ENCODE assay signal across 15 cellular contexts in the genomic region with DNA sequence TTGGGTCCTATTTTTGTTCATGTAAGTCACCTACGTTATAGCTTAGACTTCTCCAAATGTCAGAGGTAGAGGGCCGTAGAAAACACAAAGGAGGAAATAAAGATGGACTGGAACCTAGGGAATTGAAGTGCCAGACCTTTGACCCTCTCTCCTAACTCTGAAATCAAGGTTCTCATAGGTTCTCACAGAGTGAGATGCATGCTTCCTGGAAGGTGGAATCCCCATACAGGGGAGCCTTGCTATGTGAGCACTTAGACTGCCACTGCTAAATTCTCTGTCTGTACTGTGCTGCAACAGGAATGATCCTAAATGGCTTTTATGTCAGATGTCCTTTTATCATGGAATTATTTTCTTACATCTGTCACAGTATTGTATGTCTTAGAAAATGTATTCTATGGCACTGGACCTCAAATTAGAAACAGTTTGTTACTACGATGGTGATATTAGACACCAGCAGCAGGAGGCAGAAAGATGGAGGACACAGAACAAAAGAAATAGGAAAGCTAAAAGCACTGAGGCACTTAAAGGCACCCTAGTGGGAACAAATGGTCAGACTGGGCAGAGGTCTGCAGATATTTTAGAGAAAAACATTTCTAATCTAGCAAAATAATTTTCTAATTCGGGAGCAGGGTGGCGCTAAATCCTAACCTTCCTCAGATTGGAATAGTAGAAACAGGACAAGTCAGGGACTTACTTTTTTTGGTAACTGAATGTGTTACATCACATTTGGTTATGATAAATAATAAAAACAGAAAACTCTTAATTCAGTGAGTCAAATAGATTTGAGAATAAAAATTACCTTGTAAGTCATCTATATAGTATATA.
DNase-seq lines count a peak whose midpoint lies in the region; ATAC-seq and TF ChIP-seq lines count a peak whose summit lies in the region.
"Had no signal": no experiment of that assay in that cellular context is flagged by ENCODE, and none has a peak within 500 bp of the region (broad histone marks: within the 10 kb centered on the region; RNA-seq: fewer than 3 reads in every experiment).

No MANE protein-coding gene starts in this region.

- no peaks in the 10 kb centered on the region for H3K79me2 ChIP-seq in osteoblast (ENCODE audit: insufficient read depth, low read length)

- TF ChIP-seq CTCF in choroid plexus epithelial cell (conservative IDR thresholded peaks at IDR 0.05; ENCODE audit: low read depth, low read length) (no peak), osteoblast (IDR thresholded peaks at IDR 0.05; ENCODE audit: extremely low read depth, low read depth, low read length) (peak; percentile 25)

- no peak for ATAC-seq in GM19035 (IDR thresholded peaks at IDR 0.05; ENCODE audit: unreplicated experiment)

- no peak overlapping the region for H2AFZ ChIP-seq in osteoblast (ENCODE audit: low read length)

- H3K4me1 ChIP-seq in osteoblast (ENCODE audit: insufficient read depth, low read length): peaks cover 9% of the 10 kb centered on the region
- H3K4me1 ChIP-seq: esophagus muscularis mucosa had no signal

- no peak overlapping the region for H3K4me2 ChIP-seq in osteoblast (ENCODE audit: insufficient read depth, low read length)

- H3K4me3 ChIP-seq in choroid plexus epithelial cell (ENCODE audit: low read depth, low read length) (no peak overlapping the region), osteoblast (ENCODE audit: insufficient read depth, low read length) (no peak overlapping the region)
- H3K4me3 ChIP-seq: esophagus muscularis mucosa had no signal

- H3K9me3 ChIP-seq in osteoblast (ENCODE audit: low read depth, low read length): no peaks in the 10 kb centered on the region
- H3K9me3 ChIP-seq: esophagus muscularis mucosa had no signal

- no peaks in the 10 kb centered on the region for H3K36me3 ChIP-seq in osteoblast (ENCODE audit: insufficient read depth, low read length)

- no peak overlapping the region for H3K27ac ChIP-seq in osteoblast (ENCODE audit: low read depth, low read length)
- H3K27ac ChIP-seq: esophagus muscularis mucosa had no signal

- DNase-seq in NCI-H1092 treated with DMSO at 0.1 percent for 48 hours (lab: John Stamatoyannopoulos, UW) (peak; percentile 6), NCI-H1092 (lab: John Stamatoyannopoulos, UW) (no peak), NCI-H69 (lab: John Stamatoyannopoulos, UW) (peak; percentile 48), choroid plexus epithelial cell (ENCODE audit: low read depth) (peak; percentile 26), osteoblast (ENCODE audit: insufficient read length, low spot score, missing footprints) (peak; percentile 48), NCI-H1436 (lab: John Stamatoyannopoulos, UW) (no peak)
- DNase-seq in activated naive CD4-positive, alpha-beta T cell treated with Interleukin-2 at 50 U/mL for 16 hours: no peak
- DNase-seq: activated naive CD4-positive, alpha-beta T cell treated with anti-CD3 and anti-CD28 coated beads, Interleukin-2, amount 50 U/mL, for 16 hours; Calu3; NCI-H1417 treated with DMSO at 0.1 percent for 48 hours; NCI-H82; occipital lobe; stimulated activated CD4-positive, alpha-beta T cell treated with anti-CD3 and anti-CD28 coated beads, Interleukin-12 subunit alpha, Interleukin-12 subunit beta, amount 100 ng/mL, for 4 hours had no signal

- no peaks in the 10 kb centered on the region for H4K20me1 ChIP-seq in osteoblast (ENCODE audit: insufficient read depth, low read length)

- no peaks in the 10 kb centered on the region for H3K27me3 ChIP-seq in osteoblast (ENCODE audit: insufficient read depth, low read length)
- H3K27me3 ChIP-seq: esophagus muscularis mucosa had no signal

Comparison
In these comparisons a context has a peak if more than half of its experiments do, and no peak if none do; other contexts are left out.
1. DNase-seq: peak in NCI-H1092 treated with DMSO at 0.1 percent for 48 hours (single experiment), NCI-H69 (single experiment), choroid plexus epithelial cell (single experiment) and osteoblast (single experiment); none in NCI-H1092 (single experiment), activated naive CD4-positive, alpha-beta T cell treated with Interleukin-2 at 50 U/mL for 16 hours (single experiment) and NCI-H1436 (single experiment).